Comparison of ENCODE assay signal across 8 cellular contexts in genomic region chr1:16647179-16648176, GRCh38. TPM values are rescaled to one million over a fixed set of nuclear protein-coding genes. Genes with fewer than 3 reads are reported as not detected.
DNase-seq lines count a peak whose midpoint lies in the region; ATAC-seq and TF ChIP-seq lines count a peak whose summit lies in the region.
"Not testable (repeated sequence)": the region's sequence is repeated elsewhere in the genome, so short reads cannot be mapped to it uniquely, and the experiment has no call there.

No MANE protein-coding gene starts in this region.

- peak overlapping the region in 2 of 7 donors; percentile 25 to 62 for H3K27ac Mint-ChIP-seq in CD4-positive, alpha-beta memory T cell
- not testable (repeated sequence) for H3K27ac Mint-ChIP-seq in activated T-cell treated with anti-CD3 and anti-CD28 coated beads, Interleukin-2, amount 50 U/mL, for 72 hours

- not testable (repeated sequence) for H3K4me3 ChIP-seq in CD4-positive, alpha-beta memory T cell (ENCODE audit: low read length in 2 of 2); right lobe of liver
- H3K4me3 ChIP-seq in breast epithelium (peak overlapping the region in 2 of 3 donors; percentile 45 to 64), parathyroid adenoma (ENCODE audit: low read depth, low read length) (peak overlapping the region; percentile 31)

- H3K79me2 ChIP-seq in parathyroid adenoma: peaks cover 19% of the 10 kb centered on the region

- not testable (repeated sequence) for H3K27ac ChIP-seq in CD4-positive, alpha-beta memory T cell (ENCODE audit: low read depth, low read length); breast epithelium; right lobe of liver; parathyroid adenoma

- H3K9me3 ChIP-seq in CD4-positive, alpha-beta memory T cell (ENCODE audit: control insufficient read depth in 1 of 2, low read length in 2 of 2); breast epithelium; right lobe of liver; parathyroid adenoma (ENCODE audit: control insufficient read depth, low read length): not testable (repeated sequence)

- H2AFZ ChIP-seq in parathyroid adenoma: peak overlapping the region; percentile 70

- H3K4me3 Mint-ChIP-seq in CD4-positive, alpha-beta memory T cell: peak overlapping the region; percentile 60 to 78 (median 76)
- H3K4me3 Mint-ChIP-seq in activated T-cell treated with anti-CD3 and anti-CD28 coated beads, Interleukin-2, amount 50 U/mL, for 72 hours: peak overlapping the region; percentile 31 to 61

- POLR2A ChIA-PET in CD4-positive, alpha-beta memory T cell (lab: Charles Lee; ENCODE audit: partially characterized antibody): not testable (repeated sequence)

- not testable (repeated sequence) for H3K36me3 ChIP-seq in CD4-positive, alpha-beta memory T cell (ENCODE audit: insufficient read depth, low read length); breast epithelium; parathyroid adenoma (ENCODE audit: control insufficient read depth, insufficient read depth, low read length)
- H3K36me3 ChIP-seq in right lobe of liver: peaks cover 0 to 11% (median 0%) of the 10 kb centered on the region in 4 donors

- intact Hi-C loops in CD4-positive, alpha-beta memory T cell (cut with micrococcal nuclease); breast epithelium (cut with DNase I; ENCODE audit: low total_unique reads); cardiac septum (cut with DNase I); right lobe of liver (cut with DNase I): not testable (repeated sequence)

- DNase-seq in CD4-positive, alpha-beta memory T cell: peak in 4 of 5 donors; percentile 29 to 58 (median 46)
- peak; percentile 42 for DNase-seq in activated CD4-positive, CD25-positive, alpha-beta regulatory T cell treated with anti-CD3 and anti-CD28 coated beads, Interleukin-2, amount 50 U/mL, for 72 hours
- DNase-seq in activated T-cell treated with anti-CD3 and anti-CD28 coated beads, Interleukin-2, amount 50 U/mL, for 72 hours: peak; percentile 20 to 36
- DNase-seq in breast epithelium (ENCODE audit: low spot score in 2 of 2) (peak; percentile 24 to 51), cardiac septum (ENCODE audit: low spot score) (peak; percentile 61), right lobe of liver (peak; percentile 16 to 60 (median 40))
- DNase-seq in stimulated activated naive CD8-positive, alpha-beta T cell treated with anti-CD3 and anti-CD28 coated beads, Interleukin-15, Interleukin-2, amounts not matched to agents 100 U/mL and 50 U/mL, for 24 hours: peak; percentile 36

- TF ChIP-seq POLR2A in breast epithelium (IDR thresholded peaks at IDR 0.05); right lobe of liver (IDR thresholded peaks at IDR 0.05): not testable (repeated sequence)

- not testable (repeated sequence) for H3K4me1 Mint-ChIP-seq in CD4-positive, alpha-beta memory T cell; activated T-cell treated with anti-CD3 and anti-CD28 coated beads, Interleukin-2, amount 50 U/mL, for 72 hours (ENCODE audit: low read depth)

- H3K9me3 Mint-ChIP-seq in CD4-positive, alpha-beta memory T cell; activated T-cell treated with anti-CD3 and anti-CD28 coated beads, Interleukin-2, amount 50 U/mL, for 72 hours: not testable (repeated sequence)

- not testable (repeated sequence) for H3K36me3 Mint-ChIP-seq in CD4-positive, alpha-beta memory T cell; activated T-cell treated with anti-CD3 and anti-CD28 coated beads, Interleukin-2, amount 50 U/mL, for 72 hours (ENCODE audit: insufficient read depth in 2 of 2)

- H3K27me3 ChIP-seq in CD4-positive, alpha-beta memory T cell (ENCODE audit: insufficient read depth, low read length); breast epithelium; right lobe of liver; parathyroid adenoma (ENCODE audit: control insufficient read depth, insufficient read depth, low read length): not testable (repeated sequence)

- not testable (repeated sequence) for H3K27me3 Mint-ChIP-seq in CD4-positive, alpha-beta memory T cell; activated T-cell treated with anti-CD3 and anti-CD28 coated beads, Interleukin-2, amount 50 U/mL, for 72 hours (ENCODE audit: low read depth)

- 44% methylated on average over 38 of the region's 84 CpGs for WGBS in right lobe of liver (ENCODE audit: insufficient coverage, low coverage, low lambda C conversion rate, missing lambda C conversion rate)

- H3K9ac ChIP-seq in parathyroid adenoma: not testable (repeated sequence)

- TF ChIP-seq CTCF in breast epithelium (IDR thresholded peaks at IDR 0.05); right lobe of liver (IDR thresholded peaks at IDR 0.05); parathyroid adenoma (IDR thresholded peaks at IDR 0.05): not testable (repeated sequence)

- peaks cover 28% of the 10 kb centered on the region for H3K4me1 ChIP-seq in CD4-positive, alpha-beta memory T cell (ENCODE audit: insufficient read depth, low read length)
- H3K4me1 ChIP-seq in breast epithelium: peaks cover 17 to 20% of the 10 kb centered on the region in 2 donors
- peaks cover 0 to 24% (median 8%) of the 10 kb centered on the region in 4 donors for H3K4me1 ChIP-seq in right lobe of liver
- peaks cover 11% of the 10 kb centered on the region for H3K4me1 ChIP-seq in parathyroid adenoma

- CTCF ChIA-PET in CD4-positive, alpha-beta memory T cell (lab: Charles Lee; ENCODE audit: partially characterized antibody): not testable (repeated sequence)

- not testable (repeated sequence) for ATAC-seq in activated T-cell treated with anti-CD3 and anti-CD28 coated beads, Interleukin-2, amount 50 U/mL, for 72 hours (replicated peaks in 1 of 2); stimulated activated naive CD8-positive, alpha-beta T cell treated with anti-CD3 and anti-CD28 coated beads, Interleukin-15, Interleukin-2, amounts not matched to agents 100 U/mL and 50 U/mL, for 24 hours
- ATAC-seq in right lobe of liver: peak in 2 of 4 donors; percentile 5 to 55

- not testable (repeated sequence) for H3K4me2 ChIP-seq in parathyroid adenoma (ENCODE audit: low read length)

RNA-seq across cellular contexts. Expression of gene RNU1-3, which starts 19.3 kb away (rescaled TPM):
- 1,000 to 10,000 TPM; 3,010 to 3,866 TPM for total RNA-seq in CD4-positive, alpha-beta memory T cell
- polyA plus RNA-seq in CD4-positive, alpha-beta memory T cell: not detected
- 1,000 to 10,000 TPM; 1,100 to 1,278 TPM for total RNA-seq in activated T-cell treated with anti-CD3 and anti-CD28 coated beads, Interleukin-2, amount 50 U/mL, for 72 hours
- total RNA-seq in breast epithelium (under 1 TPM; under 0.01 TPM), cardiac septum (6,195 TPM), right lobe of liver (1,000 to 10,000 TPM in 3 of 6 experiments, 100 to 1,000 TPM in 1, under 1 TPM in 2; under 0.01 to 3,377 (median 977) TPM)

RNA-seq across cellular contexts. Expression of gene NBPF1, which starts 34.1 kb away (rescaled TPM):
- 10 to 100 TPM; 16.7 to 17.0 TPM for total RNA-seq in CD4-positive, alpha-beta memory T cell
- polyA plus RNA-seq in CD4-positive, alpha-beta memory T cell: 10 to 100 TPM in 1 of 2 donors, 1 to 10 TPM in 1; 4.1 to 10.4 TPM
- 10 to 100 TPM; 14.7 to 17.6 TPM for total RNA-seq in activated T-cell treated with anti-CD3 and anti-CD28 coated beads, Interleukin-2, amount 50 U/mL, for 72 hours
- total RNA-seq in breast epithelium: 10 to 100 TPM; 36.7 to 53.9 (median 42.7) TPM
- 12.6 TPM for total RNA-seq in cardiac septum
- total RNA-seq in right lobe of liver: 10 to 100 TPM; 22.7 to 30.7 (median 24.1) TPM
